14 cellular contexts compared by ENCODE assay signal in genomic region chr17:44827863-44828262, GRCh38. TPM values are rescaled to one million over a fixed set of nuclear protein-coding genes. Genes with fewer than 3 reads are reported as not detected.
DNase-seq lines count a peak whose midpoint lies in the region; ATAC-seq, FAIRE-seq and TF ChIP-seq lines count a peak whose summit lies in the region.
"Had no signal": no experiment of that assay in that cellular context is flagged by ENCODE, and none has a peak within 500 bp of the region (broad histone marks: within the 10 kb centered on the region; RNA-seq: fewer than 3 reads in every experiment).

No MANE protein-coding gene starts in this region.

- TF ChIP-seq CTCF in cardiac muscle cell (IDR thresholded peaks at IDR 0.05; ENCODE audit: low read depth, low read length) (no peak), astrocyte of the cerebellum (IDR thresholded peaks at IDR 0.05; ENCODE audit: low read depth, low read length, missing control alignments) (no peak), keratinocyte (optimal IDR thresholded peaks at IDR 0.05 in 1 of 3, IDR thresholded peaks at IDR 0.05 in 1 of 3, conservative IDR thresholded peaks at IDR 0.05 in 1 of 3; ENCODE audit: extremely low read depth in 1 of 3, insufficient read depth in 2 of 3, low read length in 3 of 3) (no peak), type B pancreatic cell (conservative IDR thresholded peaks at IDR 0.05) (no peak), pancreas (IDR thresholded peaks at IDR 0.05) (no peak)

- H4K20me1 ChIP-seq in keratinocyte (ENCODE audit: control insufficient read depth, extremely low read depth, insufficient read depth, low read length): no peaks in the 10 kb centered on the region

- intact Hi-C loops in Right ventricle myocardium inferior (cut with DNase I): no loop called here
- intact Hi-C loops in pancreas (cut with DNase I): no loop called here

- H3K4me1 ChIP-seq in cardiac muscle cell (ENCODE audit: low read depth) (peaks cover 16% of the 10 kb centered on the region), keratinocyte (ENCODE audit: control insufficient read depth, extremely low read depth, insufficient read depth, low read length) (peaks cover 21% of the 10 kb centered on the region), pancreas (peaks cover 0 to 4% (median 0%) of the 10 kb centered on the region in 3 donors)

- no peak overlapping the region for H3K27ac Mint-ChIP-seq in type B pancreatic cell
- H3K27ac Mint-ChIP-seq: activated B cell treated with CpG ODN at 0.5 μM for 24 hours; activated T-helper 1 cell treated with anti-CD3 and anti-CD28 coated beads, Interleukin-12 subunit alpha, Interleukin-12 subunit beta, Interleukin-2, Interleukin-4 antibody, amounts not matched to agents 30 ng/mL and 10 ng/mL and 1 ng/mL, durations not matched to agents 14 hours and 24 hours and 36 hours had no signal

- H3K36me3 ChIP-seq in cardiac muscle cell (no peaks in the 10 kb centered on the region), keratinocyte (ENCODE audit: control insufficient read depth in 2 of 2, extremely low read depth in 1 of 2, insufficient read depth in 2 of 2, low read length in 2 of 2) (peaks cover 0 to 2% of the 10 kb centered on the region in 2 experiments), pancreas (no peaks in the 10 kb centered on the region)
- H3K36me3 ChIP-seq: right lobe of liver had no signal

- peak overlapping the region; percentile 63 for H3K4me3 Mint-ChIP-seq in type B pancreatic cell

- WGBS in pancreas, 2 donors: 67 to 75% methylated on average over 1 of the region's 1 CpG

- H3K27ac ChIP-seq in cardiac muscle cell (no peak overlapping the region), keratinocyte (ENCODE audit: control insufficient read depth, insufficient read depth, low read length) (peak overlapping the region; percentile 40), pancreas (no peak overlapping the region)
- H3K27ac ChIP-seq: right lobe of liver had no signal

- H3K27me3 Mint-ChIP-seq in type B pancreatic cell: peaks cover 14% of the 10 kb centered on the region

- peaks cover 66% of the 10 kb centered on the region for H3K79me2 ChIP-seq in keratinocyte (ENCODE audit: control insufficient read depth, insufficient read depth, low read length)

- H3K9me3 ChIP-seq in cardiac muscle cell (ENCODE audit: low read depth): no peaks in the 10 kb centered on the region
- no peaks in the 10 kb centered on the region for H3K9me3 ChIP-seq in keratinocyte (ENCODE audit: control insufficient read depth, low read depth, low read length)
- H3K9me3 ChIP-seq in pancreas: no peaks in the 10 kb centered on the region
- H3K9me3 ChIP-seq: right lobe of liver had no signal

- DNase-seq in cardiac muscle cell (ENCODE audit: low read depth in 1 of 2, low spot score in 1 of 2) (no peak), Right ventricle myocardium inferior (ENCODE audit: missing footprints) (no peak), astrocyte of the cerebellum (ENCODE audit: low read depth) (no peak), keratinocyte (ENCODE audit: low read depth, low spot score) (no peak), type B pancreatic cell (ENCODE audit: extremely low spot score, unreplicated experiment) (no peak), globus pallidus (ENCODE audit: low spot score) (no peak), pancreas (no peak)
- DNase-seq in stimulated activated CD4-positive, alpha-beta T cell treated with anti-CD3 and anti-CD28 coated beads, Interleukin-4, amount 100 ng/mL, for 4 hours: no peak
- DNase-seq: activated B cell treated with CpG ODN at 0.5 μM for 24 hours, cortex of kidney, H7, OCI-M1, right lobe of liver had no signal

- H3K9me1 ChIP-seq in keratinocyte (ENCODE audit: control insufficient read depth, extremely low read depth, insufficient read depth, low read length): no peaks in the 10 kb centered on the region

- H3K9me3 Mint-ChIP-seq in type B pancreatic cell: no peaks in the 10 kb centered on the region
- H3K9me3 Mint-ChIP-seq: activated B cell treated with CpG ODN at 0.5 μM for 24 hours; activated T-helper 1 cell treated with anti-CD3 and anti-CD28 coated beads, Interleukin-12 subunit alpha, Interleukin-12 subunit beta, Interleukin-2, Interleukin-4 antibody, amounts not matched to agents 30 ng/mL and 10 ng/mL and 1 ng/mL, durations not matched to agents 14 hours and 24 hours and 36 hours had no signal

- peak overlapping the region; percentile 98 for H3K4me2 ChIP-seq in keratinocyte (ENCODE audit: control insufficient read depth, extremely low read depth, insufficient read depth, low read depth, low read length)

- peaks cover 30% of the 10 kb centered on the region for H3K4me1 Mint-ChIP-seq in type B pancreatic cell (ENCODE audit: unreplicated experiment)

- H3K9ac ChIP-seq in keratinocyte (ENCODE audit: control insufficient read depth, extremely low read depth, insufficient read depth, low read length): peak overlapping the region; percentile 85

- dilution Hi-C loops in keratinocyte (cut with MboI; ENCODE audit: extremely low pct_ligation_motif_present, low sequenced_read_pairs): no loop called here

- ATAC-seq in Right ventricle myocardium inferior (no peak), pancreas (no peak)
- ATAC-seq: right lobe of liver had no signal

- in situ Hi-C loops in astrocyte of the cerebellum (cut with HindIII; ENCODE audit: low sequenced_read_pairs): no loop called here

- H2AFZ ChIP-seq in keratinocyte (ENCODE audit: control insufficient read depth, low read length): no peak overlapping the region

- no peaks in the 10 kb centered on the region for H3K36me3 Mint-ChIP-seq in type B pancreatic cell

- H3K4me3 ChIP-seq in cardiac muscle cell (peak overlapping the region; percentile 96), astrocyte of the cerebellum (ENCODE audit: low read depth, low read length) (peak overlapping the region; percentile 91), keratinocyte (ENCODE audit: control insufficient read depth in 2 of 3, extremely low read depth in 1 of 3, insufficient read depth in 2 of 3, low read depth in 1 of 3, low read length in 3 of 3) (peak overlapping the region; percentile 79 to 95 (median 91)), pancreas (no peak overlapping the region)
- H3K4me3 ChIP-seq: right lobe of liver had no signal

- H3K27me3 ChIP-seq in cardiac muscle cell: no peaks in the 10 kb centered on the region
- H3K27me3 ChIP-seq in keratinocyte (ENCODE audit: control insufficient read depth, extremely low read depth, insufficient read depth, low read length): no peaks in the 10 kb centered on the region
- H3K27me3 ChIP-seq in pancreas: peaks cover 4 to 57% (median 12%) of the 10 kb centered on the region in 4 donors

- FAIRE-seq in keratinocyte (lab: Jason Lieb, UNC) (no peak), pancreas (lab: Jason Lieb, UNC) (no peak)

RNA-seq across cellular contexts. Expression of gene GJC1, which starts 2.2 kb away (rescaled TPM):
- total RNA-seq in cardiac muscle cell (25.8 and 37.3 TPM in 2 replicates), Right ventricle myocardium inferior (21.9 TPM), type B pancreatic cell (ENCODE audit: low replicate concordance) (20.2 and 62.6 TPM in 2 replicates), pancreas (1 to 10 TPM in 4 of 6 donors, under 1 TPM in 2; 0.58 to 3.1 (median 1.1) TPM)
- polyA plus RNA-seq in cardiac muscle cell (14.8 and 27.0 TPM in 2 replicates), keratinocyte (6.5 to 17.1 TPM (median 11.1 TPM) in 3 replicates), pancreas (1 to 10 TPM in 1 of 2 donors, under 1 TPM in 1; 0.84 to 2.0 TPM)
- 3.8 TPM for polyA plus RNA-seq in keratinocyte (2011; ENCODE audit: low read depth)
- 4.0 and 6.4 TPM in 2 replicates for polyA plus RNA-seq in keratinocyte (2011; cell fraction: cytosol; rRNA removed)
- 17.4 and 18.2 TPM in 2 replicates for polyA plus RNA-seq in keratinocyte (2011; cell fraction: nucleus; rRNA removed)
- 4.6 and 16.1 TPM in 2 replicates for polyA plus RNA-seq in keratinocyte (2012; ENCODE audit: low replicate concordance)
- 23.8 to 26.1 TPM (median 25.0 TPM) in 3 replicates for polyA minus RNA-seq in keratinocyte
- 6.3 TPM for polyA minus RNA-seq in keratinocyte (2011; cell fraction: cytosol; rRNA and poly(A)+ RNA removed)
- polyA minus RNA-seq in keratinocyte (2011; cell fraction: nucleus; rRNA and poly(A)+ RNA removed): 9.0 and 20.6 TPM in 2 replicates

RNA-seq across cellular contexts. Expression of gene HIGD1B, which starts 19.8 kb away (rescaled TPM):
- not detected in 2 replicates for total RNA-seq in cardiac muscle cell
- 0.55 TPM in 1 of 2 replicates, not detected in the other for polyA plus RNA-seq in cardiac muscle cell
- 20.4 TPM for total RNA-seq in Right ventricle myocardium inferior
- polyA plus RNA-seq in keratinocyte: not detected in 3 replicates
- not detected for polyA plus RNA-seq in keratinocyte (2011; ENCODE audit: low read depth)
- not detected in 2 replicates for polyA plus RNA-seq in keratinocyte (2011; cell fraction: cytosol; rRNA removed)
- not detected in 2 replicates for polyA plus RNA-seq in keratinocyte (2011; cell fraction: nucleus; rRNA removed)
- 0.52 TPM in 1 of 2 replicates, not detected in the other for polyA plus RNA-seq in keratinocyte (2012; ENCODE audit: low replicate concordance)
- not detected in 3 replicates for polyA minus RNA-seq in keratinocyte
- polyA minus RNA-seq in keratinocyte (2011; cell fraction: cytosol; rRNA and poly(A)+ RNA removed): not detected
- polyA minus RNA-seq in keratinocyte (2011; cell fraction: nucleus; rRNA and poly(A)+ RNA removed): not detected in 2 replicates
- not detected in 2 replicates for total RNA-seq in type B pancreatic cell (ENCODE audit: low replicate concordance)
- total RNA-seq in pancreas: 1 to 10 TPM in 2 of 6 donors, under 1 TPM in 3, not detected in 1; 0.35 to 2.2 (median 0.87) TPM
- 10 to 100 TPM in 1 of 2 donors, 1 to 10 TPM in 1; 1.4 to 14.6 TPM for polyA plus RNA-seq in pancreas
- total RNA-seq: activated B cell treated with CpG ODN at 0.5 μM for 24 hours; activated T-helper 1 cell treated with anti-CD3 and anti-CD28 coated beads, Interleukin-12 subunit alpha, Interleukin-12 subunit beta, Interleukin-2, Interleukin-4 antibody, amounts not matched to agents 30 ng/mL and 10 ng/mL and 1 ng/mL, durations not matched to agents 14 hours and 24 hours and 36 hours; H7; right lobe of liver had no signal

Comparison
In these comparisons a context has a peak if more than half of its experiments do, and no peak if none do; other contexts are left out.
1. H3K4me3 ChIP-seq: peak in cardiac muscle cell (single experiment), astrocyte of the cerebellum (single experiment) and keratinocyte (3 of 3); none in pancreas (0 of 4).